ENCODE assay signal across 21 cellular contexts in the genomic region with DNA sequence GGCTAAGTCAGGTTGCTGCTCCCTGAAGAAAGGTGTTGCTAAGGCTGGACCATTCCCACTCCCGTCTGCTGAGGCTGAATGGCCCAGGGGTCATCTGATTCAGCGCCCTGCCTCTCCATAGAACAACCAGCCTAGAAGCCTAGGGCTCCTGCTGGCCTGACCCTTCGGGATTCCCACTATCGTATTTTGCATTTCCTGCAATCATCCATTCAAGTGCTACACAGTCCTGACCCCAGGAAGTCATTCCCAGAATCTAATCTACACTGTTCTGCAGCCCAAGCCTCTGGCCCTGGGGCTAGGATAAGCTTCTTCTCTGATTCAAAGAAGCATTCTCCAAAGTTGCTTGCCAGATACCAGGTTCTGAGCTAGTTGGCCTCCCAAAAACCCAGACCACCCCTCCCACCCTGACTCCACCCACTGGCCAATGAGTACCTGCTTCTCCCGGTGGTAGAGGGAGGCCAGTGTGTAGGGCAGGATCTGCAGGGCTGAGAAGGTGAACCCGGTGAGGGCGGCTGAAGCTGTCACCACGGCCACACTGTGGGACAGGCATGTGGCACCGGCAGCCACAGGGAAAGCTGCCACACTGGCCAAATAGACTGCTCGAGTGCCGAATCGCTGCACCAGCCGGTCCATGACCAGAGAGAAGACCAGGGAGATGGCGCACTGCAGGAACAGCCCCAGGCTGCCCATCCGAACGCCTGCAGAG. TPM values are rescaled to one million over a fixed set of nuclear protein-coding genes. Genes with fewer than 3 reads are reported as not detected.
DNase-seq lines count a peak whose midpoint lies in the region; ATAC-seq and TF ChIP-seq lines count a peak whose summit lies in the region.
"Had no signal": no experiment of that assay in that cellular context is flagged by ENCODE, and none has a peak within 500 bp of the region (broad histone marks: within the 10 kb centered on the region; RNA-seq: fewer than 3 reads in every experiment).

No MANE protein-coding gene starts in this region.

- no peak overlapping the region for H2BK120ac ChIP-seq in mesendoderm (ENCODE audit: low read depth, low read length)

- H4K20me1 ChIP-seq in MM.1S (ENCODE audit: insufficient read depth, low read length) = no peaks in the 10 kb centered on the region

- H2BK15ac ChIP-seq in mesendoderm (replicated peaks; ENCODE audit: low read depth) = no peak overlapping the region

- H2BK5ac ChIP-seq in mesendoderm (ENCODE audit: low read length) = peak overlapping the region; percentile 40

- H3K4me2 ChIP-seq in mesendoderm (ENCODE audit: low read length) (no peak overlapping the region), MM.1S (ENCODE audit: low read depth, low read length) (no peak overlapping the region)

- no CpG with 5 or more reads among the region's 16 CpGs for WGBS in mesendoderm (ENCODE audit: extremely low coverage, insufficient coverage, low lambda C conversion rate)

- H3K4ac ChIP-seq in mesendoderm (ENCODE audit: low read depth, low read length) = no peak overlapping the region

- no peak for ATAC-seq in upper lobe of right lung
- ATAC-seq: right lobe of liver; stimulated activated naive CD8-positive, alpha-beta T cell treated with anti-CD3 and anti-CD28 coated beads, Interleukin-15, Interleukin-2, amounts not matched to agents 100 U/mL and 50 U/mL, for 24 hours had no signal

- H3K18ac ChIP-seq in mesendoderm (ENCODE audit: low read length) = no peak overlapping the region

- H2AK5ac ChIP-seq in mesendoderm (ENCODE audit: low read length) = no peak overlapping the region

- H3K4me3 ChIP-seq in H7 (ENCODE audit: insufficient read depth, low read depth, low read length) (no peak overlapping the region), WERI-Rb-1 (ENCODE audit: low read depth, low read length) (no peak overlapping the region), mesendoderm (ENCODE audit: low read length) (no peak overlapping the region), upper lobe of right lung (no peak overlapping the region), MM.1S (ENCODE audit: low read length) (no peak overlapping the region)
- H3K4me3 ChIP-seq: right lobe of liver, tibial artery had no signal

- H3K23ac ChIP-seq in mesendoderm (ENCODE audit: low read length) = peak overlapping the region; percentile 74

- H3K9ac ChIP-seq in mesendoderm (ENCODE audit: low read length) (no peak overlapping the region), MM.1S (ENCODE audit: low read length) (no peak overlapping the region)

- H3K36me3 ChIP-seq in H7 (replicated peaks; ENCODE audit: control insufficient read depth, insufficient read depth, low read length) (peaks cover 1% of the 10 kb centered on the region; the same call in 1 of the 2 replicates), WERI-Rb-1 (peaks cover 59% of the 10 kb centered on the region), mesendoderm (ENCODE audit: control insufficient read depth, insufficient read depth, low read length) (no peaks in the 10 kb centered on the region), upper lobe of right lung (no peaks in the 10 kb centered on the region), MM.1S (replicated peaks; ENCODE audit: insufficient read depth, low read length) (no peaks in the 10 kb centered on the region)
- H3K36me3 ChIP-seq: tibial artery had no signal

- DNase-seq in H7 = peak; percentile 79
- DNase-seq in WERI-Rb-1 = peak; percentile 62
- DNase-seq in mesendoderm = peak; percentile 90
- DNase-seq in upper lobe of right lung = peak; percentile 51
- no peak for DNase-seq in SHP77 (lab: John Stamatoyannopoulos, UW)
- DNase-seq in NCI-H345 (lab: John Stamatoyannopoulos, UW) = no peak
- DNase-seq in MM.1S = no peak
- DNase-seq: activated CD4-positive, alpha-beta T cell treated with anti-CD3 and anti-CD28 coated beads, Interleukin-2, amount 50 U/mL, for 4 hours; activated gamma-delta T cell; CD8-positive, alpha-beta memory T cell; GDM1; GOT3; midbrain; MV-4-11; NCI-H146; NCI-H526 treated with DMSO at 0.1 percent for 48 hours; right lobe of liver; stimulated activated CD4-positive, alpha-beta T cell treated with anti-CD3 and anti-CD28 coated beads, Interleukin-4, amount 100 ng/mL, for 4 hours; stimulated activated naive CD8-positive, alpha-beta T cell treated with anti-CD3 and anti-CD28 coated beads, Interleukin-15, Interleukin-2, amounts not matched to agents 100 U/mL and 50 U/mL, for 24 hours; T-helper 2 cell; tibial artery had no signal

- intact Hi-C loops in upper lobe of right lung (cut with DNase I) = loop anchor here (5.0 to 10.0 kb wide), 2 partner anchors 53 to 129 kb away; no protein-coding TSS in a partner anchor

- H4K8ac ChIP-seq in mesendoderm (ENCODE audit: low read depth, low read length) = no peak overlapping the region

- H4K5ac ChIP-seq in mesendoderm (ENCODE audit: low read length) = no peak overlapping the region

- H3K27ac ChIP-seq in WERI-Rb-1 = peak overlapping the region; percentile 91
- H3K27ac ChIP-seq in mesendoderm (ENCODE audit: low read depth, low read length) = peak overlapping the region; percentile 3
- H3K27ac ChIP-seq in upper lobe of right lung = no peak overlapping the region
- no peak overlapping the region for H3K27ac ChIP-seq in MM.1S (ENCODE audit: low read length)
- H3K27ac ChIP-seq: right lobe of liver, tibial artery had no signal

- H3K9me2 ChIP-seq in MM.1S (replicated peaks; ENCODE audit: insufficient read depth, low read length) = no peaks in the 10 kb centered on the region

- H3K9me3 ChIP-seq in WERI-Rb-1 (ENCODE audit: severe bottlenecking) (no peaks in the 10 kb centered on the region), upper lobe of right lung (no peaks in the 10 kb centered on the region), MM.1S (replicated peaks; ENCODE audit: insufficient read depth, low read length) (no peaks in the 10 kb centered on the region)
- H3K9me3 ChIP-seq: right lobe of liver, tibial artery had no signal

- H3K4me1 ChIP-seq in mesendoderm (ENCODE audit: control insufficient read depth, low read depth, low read length) = peaks cover 5% of the 10 kb centered on the region
- peaks cover 3% of the 10 kb centered on the region for H3K4me1 ChIP-seq in upper lobe of right lung
- no peaks in the 10 kb centered on the region for H3K4me1 ChIP-seq in MM.1S (ENCODE audit: low read length)

- H3F3A ChIP-seq in MM.1S (ENCODE audit: insufficient read depth, low read length) = no peaks in the 10 kb centered on the region

- H3K79me1 ChIP-seq in mesendoderm (ENCODE audit: low read length) = no peaks in the 10 kb centered on the region

- no peaks in the 10 kb centered on the region for H3K79me2 ChIP-seq in mesendoderm (ENCODE audit: control insufficient read depth, insufficient read depth, low read length)
- no peaks in the 10 kb centered on the region for H3K79me2 ChIP-seq in MM.1S (ENCODE audit: low read length)

- no peak overlapping the region for H2AFZ ChIP-seq in MM.1S (ENCODE audit: low read length)

- TF ChIP-seq CTCF in WERI-Rb-1 (IDR thresholded peaks at IDR 0.05; ENCODE audit: low read depth, low read length) (no peak), upper lobe of right lung (IDR thresholded peaks at IDR 0.05) (no peak), MM.1S (IDR thresholded peaks at IDR 0.05; ENCODE audit: low read length) (no peak)

- peak overlapping the region; percentile 62 for H3K56ac ChIP-seq in mesendoderm (ENCODE audit: low read length)

- H3K27me3 ChIP-seq in H7 (ENCODE audit: control insufficient read depth, insufficient read depth, low read length) (no peaks in the 10 kb centered on the region), WERI-Rb-1 (ENCODE audit: insufficient read depth, low read depth, severe bottlenecking) (no peaks in the 10 kb centered on the region), mesendoderm (ENCODE audit: insufficient read depth, low read length, poor library complexity) (no peaks in the 10 kb centered on the region), upper lobe of right lung (no peaks in the 10 kb centered on the region), MM.1S (replicated peaks; ENCODE audit: insufficient read depth, low read length) (peaks cover 79% of the 10 kb centered on the region)
- H3K27me3 ChIP-seq: right lobe of liver, tibial artery had no signal

RNA-seq across cellular contexts. Expression of a gene that starts 18.7 kb away (rescaled TPM):
- total RNA-seq in H7 (2014; rRNA removed; shearing (Covaris generic)) = 19.2 and 20.7 TPM in 2 replicates
- polyA plus RNA-seq in mesendoderm (2013, experiment 1 of 2) = 6.1 TPM
- 6.4 TPM for polyA plus RNA-seq in mesendoderm (2013, experiment 2 of 2)
- total RNA-seq in upper lobe of right lung = 8.6 TPM
- polyA plus RNA-seq: CD8-positive, alpha-beta memory T cell had no signal

RNA-seq across cellular contexts. Expression of a gene that starts 29.8 kb away (rescaled TPM):
- total RNA-seq in H7 (2014; rRNA removed; shearing (Covaris generic)) = 13.0 and 20.1 TPM in 2 replicates
- polyA plus RNA-seq in mesendoderm (2013, experiment 1 of 2) = 9.3 TPM
- polyA plus RNA-seq in mesendoderm (2013, experiment 2 of 2) = 9.0 TPM
- total RNA-seq in upper lobe of right lung = 71.5 TPM

Comparison
In these comparisons a context has a peak if more than half of its experiments do, and no peak if none do; other contexts are left out.
1. DNase-seq: peak in H7 (single experiment), WERI-Rb-1 (single experiment), mesendoderm (single experiment) and upper lobe of right lung (single experiment); none in SHP77 (0 of 2), NCI-H345 (single experiment) and MM.1S (single experiment).
2. H3K27ac ChIP-seq: peak in WERI-Rb-1 (single experiment) and mesendoderm (single experiment); none in upper lobe of right lung (single experiment) and MM.1S (single experiment).